ENCODE assay signal across 1 cellular context in the genomic region with DNA sequence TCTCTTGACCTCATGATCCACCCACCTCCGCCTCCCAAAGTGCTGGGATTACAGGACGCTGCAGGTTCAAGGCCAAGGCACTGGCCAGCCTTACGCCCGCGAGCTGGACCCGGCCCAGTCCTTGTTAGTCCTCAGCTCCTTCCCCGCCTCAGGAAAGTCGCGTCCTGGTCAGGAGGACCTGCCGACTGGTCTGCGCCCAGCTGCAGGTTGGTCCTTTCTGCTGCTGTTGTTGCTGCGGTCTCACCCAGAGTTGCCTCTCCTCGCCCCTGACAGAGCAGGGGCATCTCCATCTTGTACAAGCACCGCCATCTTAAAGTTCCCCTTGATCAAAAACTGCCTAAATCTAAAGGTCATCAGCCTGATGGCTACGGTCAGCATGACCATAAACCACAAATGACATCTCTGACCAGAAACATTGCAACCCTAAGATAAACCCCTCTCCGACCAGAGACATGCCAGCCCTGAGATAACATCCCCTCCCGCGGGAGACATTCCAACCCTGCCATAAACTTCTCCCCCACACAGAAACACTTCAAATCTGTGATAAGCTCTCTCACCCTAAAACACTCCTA.
TF ChIP-seq lines count a peak whose summit lies in the region.

No MANE protein-coding gene starts in this region.

TF ChIP-seq in K562, 482 proteins besides CTCF, POLR2A, EP300 and RAD21 (continued from another document and continues in another):
- TF ChIP-seq, protein P1, sequence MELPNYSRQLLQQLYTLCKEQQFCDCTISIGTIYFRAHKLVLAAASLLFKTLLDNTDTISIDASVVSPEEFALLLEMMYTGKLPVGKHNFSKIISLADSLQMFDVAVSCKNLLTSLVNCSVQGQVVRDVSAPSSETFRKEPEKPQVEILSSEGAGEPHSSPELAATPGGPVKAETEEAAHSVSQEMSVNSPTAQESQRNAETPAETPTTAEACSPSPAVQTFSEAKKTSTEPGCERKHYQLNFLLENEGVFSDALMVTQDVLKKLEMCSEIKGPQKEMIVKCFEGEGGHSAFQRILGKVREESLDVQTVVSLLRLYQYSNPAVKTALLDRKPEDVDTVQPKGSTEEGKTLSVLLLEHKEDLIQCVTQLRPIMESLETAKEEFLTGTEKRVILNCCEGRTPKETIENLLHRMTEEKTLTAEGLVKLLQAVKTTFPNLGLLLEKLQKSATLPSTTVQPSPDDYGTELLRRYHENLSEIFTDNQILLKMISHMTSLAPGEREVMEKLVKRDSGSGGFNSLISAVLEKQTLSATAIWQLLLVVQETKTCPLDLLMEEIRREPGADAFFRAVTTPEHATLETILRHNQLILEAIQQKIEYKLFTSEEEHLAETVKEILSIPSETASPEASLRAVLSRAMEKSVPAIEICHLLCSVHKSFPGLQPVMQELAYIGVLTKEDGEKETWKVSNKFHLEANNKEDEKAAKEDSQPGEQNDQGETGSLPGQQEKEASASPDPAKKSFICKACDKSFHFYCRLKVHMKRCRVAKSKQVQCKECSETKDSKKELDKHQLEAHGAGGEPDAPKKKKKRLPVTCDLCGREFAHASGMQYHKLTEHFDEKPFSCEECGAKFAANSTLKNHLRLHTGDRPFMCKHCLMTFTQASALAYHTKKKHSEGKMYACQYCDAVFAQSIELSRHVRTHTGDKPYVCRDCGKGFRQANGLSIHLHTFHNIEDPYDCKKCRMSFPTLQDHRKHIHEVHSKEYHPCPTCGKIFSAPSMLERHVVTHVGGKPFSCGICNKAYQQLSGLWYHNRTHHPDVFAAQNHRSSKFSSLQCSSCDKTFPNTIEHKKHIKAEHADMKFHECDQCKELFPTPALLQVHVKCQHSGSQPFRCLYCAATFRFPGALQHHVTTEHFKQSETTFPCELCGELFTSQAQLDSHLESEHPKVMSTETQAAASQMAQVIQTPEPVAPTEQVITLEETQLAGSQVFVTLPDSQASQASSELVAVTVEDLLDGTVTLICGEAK (IDR thresholded peaks at IDR 0.05): no peak
- TF ChIP-seq, protein P1 (CRISPR knock-in tag; IDR thresholded peaks at IDR 0.05): no peak
- TF ChIP-seq ZSCAN32 (CRISPR knock-in tag; IDR thresholded peaks at IDR 0.05): no peak
- TF ChIP-seq TCF3 (CRISPR knock-in tag; IDR thresholded peaks at IDR 0.05): peak; percentile 96
- no peak for TF ChIP-seq POLR3G (IDR thresholded peaks at IDR 0.05; ENCODE audit: extremely low read depth, insufficient read length, insufficient replicate concordance)
- no peak for TF ChIP-seq NEUROD1 (IDR thresholded peaks at IDR 0.05; ENCODE audit: borderline replicate concordance, low read depth, low read length, partially characterized antibody)
- TF ChIP-seq SNIP1 (IDR thresholded peaks at IDR 0.05; ENCODE audit: low read depth): no peak
- TF ChIP-seq ETV1 (tag; conservative IDR thresholded peaks at IDR 0.05; ENCODE audit: low read depth): no peak
- no peak for TF ChIP-seq ZNF133 (CRISPR knock-in tag; IDR thresholded peaks at IDR 0.05)
- TF ChIP-seq CHD1 (IDR thresholded peaks at IDR 0.05; ENCODE audit: low read length): no peak
- TF ChIP-seq MLX (CRISPR knock-in tag; conservative IDR thresholded peaks at IDR 0.05): no peak
- TF ChIP-seq TSHZ1 (CRISPR knock-in tag; IDR thresholded peaks at IDR 0.05): no peak
- peak; percentile 81; the same call in 1 of the 2 replicates for TF ChIP-seq ZBED1 (IDR thresholded peaks at IDR 0.05)
- peak; percentile 49; the same call in 1 of the 2 replicates for TF ChIP-seq GATAD2A (IDR thresholded peaks at IDR 0.05)
- TF ChIP-seq ZNF79 (CRISPR knock-in tag; IDR thresholded peaks at IDR 0.05; ENCODE audit: low read depth): no peak
- TF ChIP-seq HIVEP1 (CRISPR knock-in tag; IDR thresholded peaks at IDR 0.05): no peak
- TF ChIP-seq SIN3B (IDR thresholded peaks at IDR 0.05; ENCODE audit: low read depth): no peak
- TF ChIP-seq SETDB1 (IDR thresholded peaks at IDR 0.05; ENCODE audit: low read length): no peak
- no peak for TF ChIP-seq SNRNP70 (optimal IDR thresholded peaks at IDR 0.05; ENCODE audit: low read depth, low read length)
- no peak for TF ChIP-seq ZNF445 (CRISPR knock-in tag; IDR thresholded peaks at IDR 0.05; ENCODE audit: low read depth)
- TF ChIP-seq ATF4 (CRISPR knock-in tag; IDR thresholded peaks at IDR 0.05): peak; percentile 78
- TF ChIP-seq, protein P2, sequence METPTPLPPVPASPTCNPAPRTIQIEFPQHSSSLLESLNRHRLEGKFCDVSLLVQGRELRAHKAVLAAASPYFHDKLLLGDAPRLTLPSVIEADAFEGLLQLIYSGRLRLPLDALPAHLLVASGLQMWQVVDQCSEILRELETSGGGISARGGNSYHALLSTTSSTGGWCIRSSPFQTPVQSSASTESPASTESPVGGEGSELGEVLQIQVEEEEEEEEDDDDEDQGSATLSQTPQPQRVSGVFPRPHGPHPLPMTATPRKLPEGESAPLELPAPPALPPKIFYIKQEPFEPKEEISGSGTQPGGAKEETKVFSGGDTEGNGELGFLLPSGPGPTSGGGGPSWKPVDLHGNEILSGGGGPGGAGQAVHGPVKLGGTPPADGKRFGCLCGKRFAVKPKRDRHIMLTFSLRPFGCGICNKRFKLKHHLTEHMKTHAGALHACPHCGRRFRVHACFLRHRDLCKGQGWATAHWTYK (CRISPR knock-in tag; IDR thresholded peaks at IDR 0.05): peak; percentile 94; the same call in 1 of the 2 replicates
- TF ChIP-seq ZNF184 (CRISPR knock-in tag; IDR thresholded peaks at IDR 0.05): no peak
- no peak for TF ChIP-seq ZNF695 (CRISPR knock-in tag; IDR thresholded peaks at IDR 0.05)
- 0 out of 2 replicates have a peak, but pooled peaks have one; percentile 35 for TF ChIP-seq HINFP (tag; conservative IDR thresholded peaks at IDR 0.05; ENCODE audit: low read depth)
- TF ChIP-seq CSDE1 (IDR thresholded peaks at IDR 0.05): no peak
- TF ChIP-seq, protein P3, sequence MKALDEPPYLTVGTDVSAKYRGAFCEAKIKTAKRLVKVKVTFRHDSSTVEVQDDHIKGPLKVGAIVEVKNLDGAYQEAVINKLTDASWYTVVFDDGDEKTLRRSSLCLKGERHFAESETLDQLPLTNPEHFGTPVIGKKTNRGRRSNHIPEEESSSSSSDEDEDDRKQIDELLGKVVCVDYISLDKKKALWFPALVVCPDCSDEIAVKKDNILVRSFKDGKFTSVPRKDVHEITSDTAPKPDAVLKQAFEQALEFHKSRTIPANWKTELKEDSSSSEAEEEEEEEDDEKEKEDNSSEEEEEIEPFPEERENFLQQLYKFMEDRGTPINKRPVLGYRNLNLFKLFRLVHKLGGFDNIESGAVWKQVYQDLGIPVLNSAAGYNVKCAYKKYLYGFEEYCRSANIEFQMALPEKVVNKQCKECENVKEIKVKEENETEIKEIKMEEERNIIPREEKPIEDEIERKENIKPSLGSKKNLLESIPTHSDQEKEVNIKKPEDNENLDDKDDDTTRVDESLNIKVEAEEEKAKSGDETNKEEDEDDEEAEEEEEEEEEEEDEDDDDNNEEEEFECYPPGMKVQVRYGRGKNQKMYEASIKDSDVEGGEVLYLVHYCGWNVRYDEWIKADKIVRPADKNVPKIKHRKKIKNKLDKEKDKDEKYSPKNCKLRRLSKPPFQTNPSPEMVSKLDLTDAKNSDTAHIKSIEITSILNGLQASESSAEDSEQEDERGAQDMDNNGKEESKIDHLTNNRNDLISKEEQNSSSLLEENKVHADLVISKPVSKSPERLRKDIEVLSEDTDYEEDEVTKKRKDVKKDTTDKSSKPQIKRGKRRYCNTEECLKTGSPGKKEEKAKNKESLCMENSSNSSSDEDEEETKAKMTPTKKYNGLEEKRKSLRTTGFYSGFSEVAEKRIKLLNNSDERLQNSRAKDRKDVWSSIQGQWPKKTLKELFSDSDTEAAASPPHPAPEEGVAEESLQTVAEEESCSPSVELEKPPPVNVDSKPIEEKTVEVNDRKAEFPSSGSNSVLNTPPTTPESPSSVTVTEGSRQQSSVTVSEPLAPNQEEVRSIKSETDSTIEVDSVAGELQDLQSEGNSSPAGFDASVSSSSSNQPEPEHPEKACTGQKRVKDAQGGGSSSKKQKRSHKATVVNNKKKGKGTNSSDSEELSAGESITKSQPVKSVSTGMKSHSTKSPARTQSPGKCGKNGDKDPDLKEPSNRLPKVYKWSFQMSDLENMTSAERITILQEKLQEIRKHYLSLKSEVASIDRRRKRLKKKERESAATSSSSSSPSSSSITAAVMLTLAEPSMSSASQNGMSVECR (CRISPR knock-in tag; IDR thresholded peaks at IDR 0.05): no peak
- no peak for TF ChIP-seq XRCC5 (IDR thresholded peaks at IDR 0.05; ENCODE audit: low read depth, low read length)
- no peak for TF ChIP-seq ZNF253 (CRISPR knock-in tag; conservative IDR thresholded peaks at IDR 0.05)
- TF ChIP-seq ZBTB33 (CRISPR knock-in tag; IDR thresholded peaks at IDR 0.05): no peak
